Comparison of ENCODE assay signal across 12 cellular contexts in genomic region chr1:66302810-66303209, GRCh38.
DNase-seq lines count a peak whose midpoint lies in the region; ATAC-seq, FAIRE-seq and TF ChIP-seq lines count a peak whose summit lies in the region.
"Had no signal": no experiment of that assay in that cellular context is flagged by ENCODE, and none has a peak within 500 bp of the region (broad histone marks: within the 10 kb centered on the region; RNA-seq: fewer than 3 reads in every experiment).

No MANE protein-coding gene starts in this region.

- H3K4me1 ChIP-seq in naive thymus-derived CD4-positive, alpha-beta T cell (ENCODE audit: control insufficient read depth in 2 of 2, insufficient read depth in 2 of 2, low read length in 2 of 2): peaks cover 24 to 29% of the 10 kb centered on the region in 2 donors

- in situ Hi-C loops in KBM-7 (cut with MboI; ENCODE audit: low pct_unique_long_range_greater_than_20kb, low sequenced_read_pairs): no loop called here

- DNase-seq in D721Med (ENCODE audit: insufficient read length, low spot score) (no peak), KBM-7 (peak; percentile 71), RKO (ENCODE audit: low spot score) (no peak), NCI-H2029 (lab: John Stamatoyannopoulos, UW) (no peak), DMS114 treated with DMSO at 0.1 percent for 48 hours (lab: John Stamatoyannopoulos, UW; ENCODE audit: unreplicated experiment) (no peak)
- DNase-seq in activated CD8-positive, alpha-beta T cell treated with anti-CD3 and anti-CD28 coated beads, Interleukin-2, amount 10 ng/mL, durations not matched to agents 7 days and 5 days: peak; percentile 40
- peak in 3 of 9 donors; percentile 12 to 14 (median 13) for DNase-seq in naive thymus-derived CD4-positive, alpha-beta T cell
- DNase-seq: brain microvascular endothelial cell, left ventricle myocardium inferior, NCI-H2081, SIG-M5, WERI-Rb-1 had no signal

- CTCF ChIA-PET in activated CD8-positive, alpha-beta T cell treated with anti-CD3 and anti-CD28 coated beads, Interleukin-2, amount 10 ng/mL, durations not matched to agents 7 days and 5 days (lab: Charles Lee): interaction anchor here (1.0 to 7.1 kb wide), 13 partner anchors 9 to 143 kb away, joined by 3 to 33 read pairs (median 5); no protein-coding TSS in a partner anchor
- CTCF ChIA-PET in naive thymus-derived CD4-positive, alpha-beta T cell (lab: Charles Lee): interaction anchor here (0.5 kb wide), 1 partner anchor 53 kb away, joined by 3 read pairs; no protein-coding TSS in a partner anchor

- intact Hi-C loops in naive thymus-derived CD4-positive, alpha-beta T cell (cut with micrococcal nuclease): no loop called here

- FAIRE-seq in D721Med (lab: Jason Lieb, UNC): peak; percentile 56

- H3K4me3 Mint-ChIP-seq in activated CD8-positive, alpha-beta T cell treated with anti-CD3 and anti-CD28 coated beads, Interleukin-2, amount 10 ng/mL, durations not matched to agents 7 days and 5 days: peak overlapping the region; percentile 35
- H3K4me3 Mint-ChIP-seq in naive thymus-derived CD4-positive, alpha-beta T cell: peak overlapping the region in 6 of 10 donors; percentile 9 to 54 (median 42)

- peaks cover 41% of the 10 kb centered on the region for H3K4me1 Mint-ChIP-seq in activated CD8-positive, alpha-beta T cell treated with anti-CD3 and anti-CD28 coated beads, Interleukin-2, amount 10 ng/mL, durations not matched to agents 7 days and 5 days (ENCODE audit: low read depth)
- H3K4me1 Mint-ChIP-seq in naive thymus-derived CD4-positive, alpha-beta T cell: peaks cover 12 to 46% (median 30%) of the 10 kb centered on the region in 7 donors

- H3K9me3 ChIP-seq in naive thymus-derived CD4-positive, alpha-beta T cell (ENCODE audit: control insufficient read depth in 2 of 3, low read length in 3 of 3): no peaks in the 10 kb centered on the region
- H3K9me3 ChIP-seq: left ventricle myocardium inferior had no signal

- H3K27me3 Mint-ChIP-seq in activated CD8-positive, alpha-beta T cell treated with anti-CD3 and anti-CD28 coated beads, Interleukin-2, amount 10 ng/mL, durations not matched to agents 7 days and 5 days (ENCODE audit: low read depth): no peaks in the 10 kb centered on the region
- H3K27me3 Mint-ChIP-seq in naive thymus-derived CD4-positive, alpha-beta T cell: no peaks in the 10 kb centered on the region

- no peaks in the 10 kb centered on the region for H3K9me3 Mint-ChIP-seq in activated CD8-positive, alpha-beta T cell treated with anti-CD3 and anti-CD28 coated beads, Interleukin-2, amount 10 ng/mL, durations not matched to agents 7 days and 5 days (ENCODE audit: insufficient read depth)
- no peaks in the 10 kb centered on the region for H3K9me3 Mint-ChIP-seq in naive thymus-derived CD4-positive, alpha-beta T cell

- no peak overlapping the region for H3K4me3 ChIP-seq in naive thymus-derived CD4-positive, alpha-beta T cell (ENCODE audit: low read length)
- H3K4me3 ChIP-seq: left ventricle myocardium inferior had no signal

- POLR2A ChIA-PET in activated CD8-positive, alpha-beta T cell treated with anti-CD3 and anti-CD28 coated beads, Interleukin-2, amount 10 ng/mL, durations not matched to agents 7 days and 5 days (lab: Charles Lee): interaction anchor here (0.9 to 2.0 kb wide), 4 partner anchors 20 to 33 kb away, joined by 3 to 5 read pairs (median 4); no protein-coding TSS in a partner anchor
- POLR2A ChIA-PET in naive thymus-derived CD4-positive, alpha-beta T cell (lab: Charles Lee): interaction anchor here (0.6 to 6.4 kb wide), 8 partner anchors 9 to 1382 kb away, joined by 3 to 32 read pairs (median 4); partner anchors contain the start of gene GADD45A

- TF ChIP-seq CTCF in D721Med (IDR thresholded peaks at IDR 0.05; ENCODE audit: insufficient read depth, missing control alignments): no peak

- peak overlapping the region; percentile 51 for H3K27ac Mint-ChIP-seq in activated CD8-positive, alpha-beta T cell treated with anti-CD3 and anti-CD28 coated beads, Interleukin-2, amount 10 ng/mL, durations not matched to agents 7 days and 5 days
- peak overlapping the region in 7 of 9 donors; percentile 9 to 39 (median 23) for H3K27ac Mint-ChIP-seq in naive thymus-derived CD4-positive, alpha-beta T cell

- H3K27me3 ChIP-seq in naive thymus-derived CD4-positive, alpha-beta T cell (ENCODE audit: control insufficient read depth in 2 of 2, insufficient read depth in 2 of 2, low read length in 2 of 2): no peaks in the 10 kb centered on the region
- H3K27me3 ChIP-seq: brain microvascular endothelial cell had no signal

- peak; percentile 85 for ATAC-seq in activated CD8-positive, alpha-beta T cell treated with anti-CD3 and anti-CD28 coated beads, Interleukin-2, amount 10 ng/mL, durations not matched to agents 7 days and 5 days
- ATAC-seq in naive thymus-derived CD4-positive, alpha-beta T cell: peak; percentile 63

- H3K27ac ChIP-seq in naive thymus-derived CD4-positive, alpha-beta T cell (ENCODE audit: low read depth, low read length): no peak overlapping the region
- H3K27ac ChIP-seq: brain microvascular endothelial cell, WERI-Rb-1 had no signal

- peaks cover 3% of the 10 kb centered on the region for H3K36me3 Mint-ChIP-seq in activated CD8-positive, alpha-beta T cell treated with anti-CD3 and anti-CD28 coated beads, Interleukin-2, amount 10 ng/mL, durations not matched to agents 7 days and 5 days (ENCODE audit: low read depth)
- H3K36me3 Mint-ChIP-seq in naive thymus-derived CD4-positive, alpha-beta T cell: peaks cover 0 to 6% (median 0%) of the 10 kb centered on the region in 5 donors

- no peaks in the 10 kb centered on the region for H3K36me3 ChIP-seq in naive thymus-derived CD4-positive, alpha-beta T cell (ENCODE audit: control insufficient read depth in 2 of 3, insufficient read depth in 3 of 3, low read length in 3 of 3)
- H3K36me3 ChIP-seq: brain microvascular endothelial cell, left ventricle myocardium inferior, WERI-Rb-1 had no signal

Comparison
In these comparisons a context has a peak if more than half of its experiments do, and no peak if none do; other contexts are left out.
1. DNase-seq: peak in KBM-7 (single experiment) and activated CD8-positive, alpha-beta T cell treated with anti-CD3 and anti-CD28 coated beads, Interleukin-2, amount 10 ng/mL, durations not matched to agents 7 days and 5 days (single experiment); none in D721Med (single experiment), RKO (single experiment), NCI-H2029 (single experiment) and DMS114 treated with DMSO at 0.1 percent for 48 hours (single experiment).